Comparison of ENCODE assay signal across 10 cellular contexts in the genomic region with DNA sequence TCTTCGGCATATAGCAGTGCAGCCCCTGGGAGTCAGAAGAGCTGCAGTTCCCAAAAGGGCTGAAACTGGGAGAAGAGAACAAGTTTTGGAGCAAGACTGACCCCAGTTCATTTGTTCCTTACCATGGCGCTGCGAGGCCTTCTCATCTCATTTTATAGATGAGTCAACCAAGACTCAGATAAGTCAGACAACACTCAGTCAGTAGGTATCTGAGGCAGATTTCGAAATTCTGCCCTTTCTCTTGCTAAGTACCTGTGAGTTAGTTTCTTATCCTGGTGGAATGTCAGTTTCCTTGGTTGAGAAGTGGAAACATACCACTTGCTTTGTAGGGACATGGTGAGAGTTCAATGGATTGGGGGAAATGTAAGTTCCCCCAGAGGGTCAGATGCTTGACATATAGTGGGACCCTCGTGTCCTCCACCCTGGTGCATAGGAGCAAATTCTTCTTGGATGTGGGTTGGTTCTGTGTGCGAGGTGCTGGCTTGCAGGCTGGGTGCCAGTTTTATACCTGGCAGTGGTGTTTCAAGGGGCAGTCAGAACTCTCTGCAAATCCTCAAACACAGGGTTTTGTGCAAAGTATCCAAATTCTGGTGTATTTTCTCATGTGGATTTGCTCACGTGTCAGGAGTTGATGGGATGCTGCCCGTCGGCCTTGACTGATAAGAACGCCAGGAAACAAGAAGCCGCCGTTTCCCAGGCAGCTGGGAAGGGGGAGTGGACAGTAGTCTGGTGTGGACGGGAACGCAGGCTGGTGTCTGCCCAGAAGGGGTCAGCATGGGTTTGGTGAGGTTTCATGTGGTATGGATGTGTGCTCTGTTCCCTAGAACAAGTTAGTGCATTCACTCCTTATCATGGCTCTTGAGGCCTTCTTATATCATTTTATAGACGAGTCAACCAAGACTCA.
DNase-seq lines count a peak whose midpoint lies in the region; ATAC-seq, FAIRE-seq and TF ChIP-seq lines count a peak whose summit lies in the region.
"Had no signal": no experiment of that assay in that cellular context is flagged by ENCODE, and none has a peak within 500 bp of the region (broad histone marks: within the 10 kb centered on the region; RNA-seq: fewer than 3 reads in every experiment).

No MANE protein-coding gene starts in this region.

- DNase-seq in Panc1 (ENCODE audit: low read depth, low spot score), result peak; percentile 25
- peak; percentile 80 for DNase-seq in epithelial cell of prostate (ENCODE audit: low read depth, low spot score)
- DNase-seq in osteoblast (ENCODE audit: insufficient read length, low spot score, missing footprints), result peak; percentile 99
- no peak for DNase-seq in NCI-H128 (lab: John Stamatoyannopoulos, UW; ENCODE audit: unreplicated experiment)
- DNase-seq in cortex of kidney (lab: John Stamatoyannopoulos, UW), result no peak
- DNase-seq in GM12892 (ENCODE audit: insufficient read length), result no peak
- DNase-seq: activated B cell treated with CpG ODN at 0.5 μM for 24 hours had no signal

- intact Hi-C loops in Panc1 (cut with micrococcal nuclease; ENCODE audit: unreplicated experiment), result no loop called here

- H3K27ac ChIP-seq in C4-2B, result peak overlapping the region; percentile 63
- H3K27ac ChIP-seq in Panc1 (ENCODE audit: low read length), result peak overlapping the region; percentile 76
- peak overlapping the region; percentile 91 for H3K27ac ChIP-seq in epithelial cell of prostate
- H3K27ac ChIP-seq in osteoblast (ENCODE audit: low read depth, low read length), result peak overlapping the region; percentile 97

- TF ChIP-seq POLR2A in GM12892 (IDR thresholded peaks at IDR 0.05; ENCODE audit: low read depth, low read length), result no peak

- ATAC-seq in Panc1, result no peak
- no peak for ATAC-seq in GM18861 (IDR thresholded peaks at IDR 0.05; ENCODE audit: unreplicated experiment)

- H3K4me2 ChIP-seq in osteoblast (ENCODE audit: insufficient read depth, low read length), result peak overlapping the region; percentile 87

- peaks cover 11% of the 10 kb centered on the region for H4K20me1 ChIP-seq in osteoblast (ENCODE audit: insufficient read depth, low read length)

- peaks cover 42% of the 10 kb centered on the region for H3K4me1 ChIP-seq in Panc1 (ENCODE audit: control insufficient read depth, insufficient read depth, low read length)
- H3K4me1 ChIP-seq in osteoblast (ENCODE audit: insufficient read depth, low read length), result peaks cover 41% of the 10 kb centered on the region

- no peak for FAIRE-seq in GM12892 (lab: Jason Lieb, UNC)
- FAIRE-seq: frontal cortex had no signal

- in situ Hi-C loops in Panc1 (cut with HindIII; ENCODE audit: low pct_unique_long_range_greater_than_20kb, low sequenced_read_pairs), result no loop called here

- TF ChIP-seq CTCF in C4-2B (conservative IDR thresholded peaks at IDR 0.05), result no peak
- no peak; the same call in 1 of the 2 replicates for TF ChIP-seq CTCF in Panc1 (IDR thresholded peaks at IDR 0.05)
- TF ChIP-seq CTCF in osteoblast (IDR thresholded peaks at IDR 0.05; ENCODE audit: extremely low read depth, low read depth, low read length), result peak; percentile 38

- H3K4me3 ChIP-seq in Panc1 (ENCODE audit: low read depth in 2 of 2, low read length in 2 of 2) (peak overlapping the region; percentile 46 to 52), osteoblast (ENCODE audit: insufficient read depth, low read length) (peak overlapping the region; percentile 69)

- no peaks in the 10 kb centered on the region for H3K36me3 ChIP-seq in Panc1 (ENCODE audit: control insufficient read depth, insufficient read depth, low read length)
- peaks cover 3% of the 10 kb centered on the region for H3K36me3 ChIP-seq in osteoblast (ENCODE audit: insufficient read depth, low read length)

- H3K9me3 ChIP-seq in Panc1 (ENCODE audit: control insufficient read depth, insufficient read depth, low read depth, low read length) (no peaks in the 10 kb centered on the region), osteoblast (ENCODE audit: low read depth, low read length) (no peaks in the 10 kb centered on the region)

- BruUV-seq in Panc1 (replicated peaks; lab: Mats Ljungman, UMichigan), result TSS peak; percentile 30

- POLR2A ChIA-PET in Panc1 (lab: Charles Lee), result no interaction called here

- no peaks in the 10 kb centered on the region for H3K27me3 ChIP-seq in Panc1 (ENCODE audit: control insufficient read depth, insufficient read depth, low read length)
- no peaks in the 10 kb centered on the region for H3K27me3 ChIP-seq in osteoblast (ENCODE audit: insufficient read depth, low read length)

- H2AFZ ChIP-seq in osteoblast (ENCODE audit: low read length), result peak overlapping the region; percentile 45

- peaks cover 60% of the 10 kb centered on the region for H3K79me2 ChIP-seq in osteoblast (ENCODE audit: insufficient read depth, low read length)

- CTCF ChIA-PET in Panc1 (lab: Charles Lee), result no interaction called here

Comparison
In these comparisons a context has a peak if more than half of its experiments do, and no peak if none do; other contexts are left out.
1. DNase-seq: peak in Panc1 (single experiment), epithelial cell of prostate (single experiment) and osteoblast (single experiment); none in NCI-H128 (single experiment), cortex of kidney (single experiment) and GM12892 (single experiment).
2. Peak in every context shown above with its lines, with median percentiles within 50 percentile points of each other: H3K27ac ChIP-seq.